8 cellular contexts compared by ENCODE assay signal in genomic region chr19:6767357-6768235, GRCh38. TPM values are rescaled to one million over a fixed set of nuclear protein-coding genes. Genes with fewer than 3 reads are reported as not detected.
A peak's percentile ranks its signal among the peaks of the same experiment; 100 is the strongest.
DNase-seq lines count a peak whose midpoint lies in the region; ATAC-seq and TF ChIP-seq lines count a peak whose summit lies in the region.

SH2D3A (minus strand) TSS chr19:6767435; CDS start chr19:6763748, 3,687 bp downstream.

- H3K27ac ChIP-seq in duodenal mucosa (ENCODE audit: low read depth, low read length) (peak within 1 kb of the TSS; percentile 92), mesodermal cell (ENCODE audit: low read depth, low read length, severe bottlenecking) (no peak within 1 kb of the TSS), dorsolateral prefrontal cortex (no peak within 1 kb of the TSS)

- H3K9me3 ChIP-seq in duodenal mucosa (ENCODE audit: control insufficient read depth in 1 of 2, low read length in 2 of 2) = no peaks in the 10 kb centered on the region
- H3K9me3 ChIP-seq in mesodermal cell (ENCODE audit: control insufficient read depth, low read length) = no peaks in the 10 kb centered on the region

- ATAC-seq in GM18868 (IDR thresholded peaks at IDR 0.05; ENCODE audit: unreplicated experiment) (peak; percentile 68), HG03045 (IDR thresholded peaks at IDR 0.05; ENCODE audit: unreplicated experiment) (peak; percentile 73)

- H3K4me1 Mint-ChIP-seq in activated CD4-positive, alpha-beta T cell treated with anti-CD3 and anti-CD28 coated beads, Interleukin-2, amount 10 ng/mL, durations not matched to agents 7 days and 5 days = peaks cover 60% of the 10 kb centered on the region

- H3K9me3 Mint-ChIP-seq in activated CD4-positive, alpha-beta T cell treated with anti-CD3 and anti-CD28 coated beads, Interleukin-2, amount 10 ng/mL, durations not matched to agents 7 days and 5 days = no peaks in the 10 kb centered on the region

- H3K4me1 ChIP-seq in duodenal mucosa (ENCODE audit: control insufficient read depth in 1 of 2, insufficient read depth in 2 of 2, low read length in 2 of 2) (peaks cover 16 to 22% of the 10 kb centered on the region in 2 donors), mesodermal cell (ENCODE audit: control insufficient read depth, insufficient read depth, low read length, poor library complexity, severe bottlenecking) (peaks cover 11% of the 10 kb centered on the region)

- intact Hi-C loops in dorsolateral prefrontal cortex (cut with DNase I) = no loop called here

- CTCF ChIA-PET in activated CD4-positive, alpha-beta T cell treated with anti-CD3 and anti-CD28 coated beads, Interleukin-2, amount 10 ng/mL, durations not matched to agents 7 days and 5 days (lab: Charles Lee) = interaction anchor here (0.9 to 4.3 kb wide), 4 partner anchors 11 to 96 kb away, joined by 3 to 13 read pairs (median 3); no protein-coding TSS in a partner anchor

- POLR2A ChIA-PET in activated CD4-positive, alpha-beta T cell treated with anti-CD3 and anti-CD28 coated beads, Interleukin-2, amount 10 ng/mL, durations not matched to agents 7 days and 5 days (lab: Charles Lee) = no interaction called here

- TF ChIP-seq CTCF in dorsolateral prefrontal cortex (IDR thresholded peaks at IDR 0.05 in 54 of 56, conservative IDR thresholded peaks at IDR 0.05 in 2 of 56; ENCODE audit: low read depth in 1 of 56, partially characterized antibody in 56 of 56) = no peak

- peak within 1 kb of the TSS; percentile 93 for H3K27ac Mint-ChIP-seq in activated CD4-positive, alpha-beta T cell treated with anti-CD3 and anti-CD28 coated beads, Interleukin-2, amount 10 ng/mL, durations not matched to agents 7 days and 5 days

- H3K36me3 ChIP-seq in duodenal mucosa (ENCODE audit: control insufficient read depth in 1 of 2, insufficient read depth in 2 of 2, low read length in 2 of 2) (peaks cover 0 to 3% of the 10 kb centered on the region in 2 donors), mesodermal cell (ENCODE audit: control insufficient read depth, insufficient read depth, low read length) (no peaks in the 10 kb centered on the region)

- peak within 1 kb of the TSS; percentile 89 to 91 for H3K9ac ChIP-seq in duodenal mucosa (ENCODE audit: low read depth in 1 of 2, low read length in 2 of 2)

- no peaks in the 10 kb centered on the region for H3K27me3 ChIP-seq in duodenal mucosa (ENCODE audit: control insufficient read depth in 1 of 2, insufficient read depth in 2 of 2, low read length in 2 of 2)
- peaks cover 0 to 59% (median 37%) of the 10 kb centered on the region in 45 donors for H3K27me3 ChIP-seq in dorsolateral prefrontal cortex

- H3K36me3 Mint-ChIP-seq in activated CD4-positive, alpha-beta T cell treated with anti-CD3 and anti-CD28 coated beads, Interleukin-2, amount 10 ng/mL, durations not matched to agents 7 days and 5 days (ENCODE audit: low read depth) = peaks cover 4% of the 10 kb centered on the region

- no peaks in the 10 kb centered on the region for H3K27me3 Mint-ChIP-seq in activated CD4-positive, alpha-beta T cell treated with anti-CD3 and anti-CD28 coated beads, Interleukin-2, amount 10 ng/mL, durations not matched to agents 7 days and 5 days

- H3K4me3 Mint-ChIP-seq in activated CD4-positive, alpha-beta T cell treated with anti-CD3 and anti-CD28 coated beads, Interleukin-2, amount 10 ng/mL, durations not matched to agents 7 days and 5 days = peak within 1 kb of the TSS; percentile 89

- H3K4me3 ChIP-seq in duodenal mucosa (ENCODE audit: low read depth in 1 of 2, low read length in 2 of 2) = peak within 1 kb of the TSS; percentile 77 to 82
- peak within 1 kb of the TSS; percentile 35 for H3K4me3 ChIP-seq in mesodermal cell (ENCODE audit: extremely low read depth, insufficient read depth, low read length, poor library complexity, severe bottlenecking)
- peak within 1 kb of the TSS in 26 of 59 donors; percentile 2 to 42 (median 23) for H3K4me3 ChIP-seq in dorsolateral prefrontal cortex

- WGBS in mesodermal cell (ENCODE audit: insufficient coverage in 2 of 2), 2 experiments = 8% methylated on average over 30 to 36 of the region's 47 CpGs

- DNase-seq in NCI-H226 (peak; percentile 77), dorsolateral prefrontal cortex (no peak)
- peak; percentile 97 for DNase-seq in activated CD4-positive, alpha-beta T cell treated with anti-CD3 and anti-CD28 coated beads, Interleukin-2, amount 10 ng/mL, durations not matched to agents 7 days and 5 days
- DNase-seq in stimulated activated CD8-positive, alpha-beta memory T cell treated with anti-CD3 and anti-CD28 coated beads, Interleukin-7, amount 100 ng/mL, for 24 hours (ENCODE audit: low read depth) = peak; percentile 84

RNA-seq across cellular contexts. Expression of gene SH2D3A, which starts in this region (rescaled TPM):
- 10 to 100 TPM; 31.5 to 35.2 TPM for total RNA-seq in activated CD4-positive, alpha-beta T cell treated with anti-CD3 and anti-CD28 coated beads, Interleukin-2, amount 10 ng/mL, durations not matched to agents 7 days and 5 days
- 0.88 TPM for polyA plus RNA-seq in mesodermal cell (2013, experiment 1 of 2)
- polyA plus RNA-seq in mesodermal cell (2013, experiment 2 of 2) = 1.3 TPM
- 1 to 10 TPM in 1 of 120 experiments, under 1 TPM in 6, not detected in 113; 0.18 to 1.4 (median 0.38) TPM for total RNA-seq in dorsolateral prefrontal cortex

Comparison
In these comparisons a context has a peak if more than half of its experiments do, and no peak if none do; other contexts are left out.
1. RNA of gene SH2D3A (total RNA-seq): 31.5 to 35.2 TPM in activated CD4-positive, alpha-beta T cell treated with anti-CD3 and anti-CD28 coated beads, Interleukin-2, amount 10 ng/mL, durations not matched to agents 7 days and 5 days; 0.18 to 1.4 TPM in dorsolateral prefrontal cortex; every median in the first group is over 10 times any median in the second.
2. DNase-seq: peak in NCI-H226 (single experiment), activated CD4-positive, alpha-beta T cell treated with anti-CD3 and anti-CD28 coated beads, Interleukin-2, amount 10 ng/mL, durations not matched to agents 7 days and 5 days (single experiment) and stimulated activated CD8-positive, alpha-beta memory T cell treated with anti-CD3 and anti-CD28 coated beads, Interleukin-7, amount 100 ng/mL, for 24 hours (single experiment); none in dorsolateral prefrontal cortex (0 of 10).